In the genomic region with DNA sequence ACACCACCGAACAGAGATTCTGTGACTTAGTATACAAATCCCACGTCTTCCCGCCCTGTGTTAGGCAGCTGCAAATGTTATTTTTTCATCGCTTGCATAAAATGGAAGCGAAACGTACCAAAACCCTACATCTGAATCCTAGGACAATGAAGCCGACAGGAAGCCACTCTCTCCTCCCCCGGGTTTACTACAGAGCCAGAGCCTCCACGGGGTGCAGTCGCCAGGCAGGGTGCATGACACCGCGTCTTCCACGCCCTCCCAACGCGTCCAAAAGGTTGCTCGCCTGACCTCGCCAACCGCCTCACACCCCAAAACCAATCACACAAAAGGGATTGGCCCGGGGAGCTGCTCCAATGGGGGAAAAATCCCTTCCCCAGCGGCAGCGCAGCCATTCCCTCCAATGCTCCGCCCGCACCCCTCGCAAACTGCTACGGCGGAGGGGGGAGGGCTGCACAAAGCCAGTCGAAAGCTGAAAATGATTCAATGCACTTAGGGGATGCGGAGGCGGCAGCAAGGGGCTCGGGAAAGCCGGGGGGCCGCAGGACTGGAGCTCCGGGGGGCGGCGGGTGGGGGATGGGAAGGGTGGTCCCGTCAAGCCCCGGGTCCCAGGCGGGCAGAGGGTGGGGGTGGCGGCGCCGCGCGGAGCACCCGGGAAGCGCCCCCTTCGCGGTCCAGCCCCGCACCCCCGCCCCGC, we compare ENCODE assay signal across 1 cellular context.
A peak's percentile ranks its signal among the peaks of the same experiment; 100 is the strongest.
TF ChIP-seq lines count a peak whose summit lies in the region.

No MANE protein-coding gene starts in this region.

TF ChIP-seq in K562, 482 proteins besides CTCF, POLR2A, EP300 and RAD21 (continued from another document and continues in another):
- TF ChIP-seq ZNF121 (CRISPR knock-in tag; conservative IDR thresholded peaks at IDR 0.05) (no peak), ZBTB5 (IDR thresholded peaks at IDR 0.05) (no peak), PURB (CRISPR knock-in tag; IDR thresholded peaks at IDR 0.05; ENCODE audit: low read depth) (no peak), ESRRB (CRISPR knock-in tag; IDR thresholded peaks at IDR 0.05; ENCODE audit: borderline replicate concordance) (no peak), SMARCA4 (IDR thresholded peaks at IDR 0.05) (peak; percentile 70; the same call in 1 of the 2 replicates), HDAC3 (IDR thresholded peaks at IDR 0.05; ENCODE audit: borderline replicate concordance, partially characterized antibody) (no peak), ZNF165 (CRISPR knock-in tag; IDR thresholded peaks at IDR 0.05; ENCODE audit: borderline replicate concordance) (0 out of 2 replicates have a peak, but pooled peaks have one; percentile 19), ILF3 (IDR thresholded peaks at IDR 0.05; ENCODE audit: borderline replicate concordance) (no peak), ARID3B (CRISPR knock-in tag; IDR thresholded peaks at IDR 0.05; ENCODE audit: borderline replicate concordance) (no peak), TSHZ1 (CRISPR knock-in tag; IDR thresholded peaks at IDR 0.05) (no peak), ZNF184 (CRISPR knock-in tag; IDR thresholded peaks at IDR 0.05) (no peak), HNRNPLL (IDR thresholded peaks at IDR 0.05; ENCODE audit: low read depth, low read length, poor library complexity, severe bottlenecking) (no peak), TCF7L2 (IDR thresholded peaks at IDR 0.05; ENCODE audit: low read depth, low read length) (no peak), POLR2G (IDR thresholded peaks at IDR 0.05; ENCODE audit: low read depth, low read length) (peak; percentile 82), MEF2A (IDR thresholded peaks at IDR 0.05; ENCODE audit: control insufficient read depth, low read depth, low read length) (no peak), HEY1 (CRISPR knock-in tag; IDR thresholded peaks at IDR 0.05; ENCODE audit: borderline replicate concordance) (no peak), RUNX1 (IDR thresholded peaks at IDR 0.05; ENCODE audit: low read depth) (no peak), RNF219 (CRISPR knock-in tag; IDR thresholded peaks at IDR 0.05) (no peak), TCF7 (IDR thresholded peaks at IDR 0.05; ENCODE audit: borderline replicate concordance) (0 out of 2 replicates have a peak, but pooled peaks have one; percentile 19), ZNF766 (CRISPR knock-in tag; conservative IDR thresholded peaks at IDR 0.05) (peak; percentile 68; the same call in 1 of the 2 replicates), MYNN (IDR thresholded peaks at IDR 0.05) (no peak), MYNN (CRISPR knock-in tag; IDR thresholded peaks at IDR 0.05) (no peak), MITF (IDR thresholded peaks at IDR 0.05) (no peak), HMGN3 (IDR thresholded peaks at IDR 0.05; ENCODE audit: borderline replicate concordance, extremely low read depth, insufficient read length, low read depth, low read length) (no peak), SREBF1 (IDR thresholded peaks at IDR 0.05; ENCODE audit: borderline replicate concordance, low read depth, low read length) (no peak), ZNF436 (CRISPR knock-in tag; IDR thresholded peaks at IDR 0.05) (no peak), SIRT6 (IDR thresholded peaks at IDR 0.05; ENCODE audit: low read depth, low read length) (no peak), FOSL1 (tag; conservative IDR thresholded peaks at IDR 0.05) (no peak), ZNF75A (CRISPR knock-in tag; IDR thresholded peaks at IDR 0.05) (no peak), ZNF57 (CRISPR knock-in tag; IDR thresholded peaks at IDR 0.05) (no peak), SP1 (CRISPR knock-in tag; IDR thresholded peaks at IDR 0.05) (no peak), PTTG1 (tag; IDR thresholded peaks at IDR 0.05; ENCODE audit: low read depth) (no peak)
- TF ChIP-seq, protein P1, sequence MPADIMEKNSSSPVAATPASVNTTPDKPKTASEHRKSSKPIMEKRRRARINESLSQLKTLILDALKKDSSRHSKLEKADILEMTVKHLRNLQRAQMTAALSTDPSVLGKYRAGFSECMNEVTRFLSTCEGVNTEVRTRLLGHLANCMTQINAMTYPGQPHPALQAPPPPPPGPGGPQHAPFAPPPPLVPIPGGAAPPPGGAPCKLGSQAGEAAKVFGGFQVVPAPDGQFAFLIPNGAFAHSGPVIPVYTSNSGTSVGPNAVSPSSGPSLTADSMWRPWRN (IDR thresholded peaks at IDR 0.05; ENCODE audit: low read depth), result 0 out of 2 replicates have a peak, but pooled peaks have one; percentile 34
- TF ChIP-seq, protein P2, sequence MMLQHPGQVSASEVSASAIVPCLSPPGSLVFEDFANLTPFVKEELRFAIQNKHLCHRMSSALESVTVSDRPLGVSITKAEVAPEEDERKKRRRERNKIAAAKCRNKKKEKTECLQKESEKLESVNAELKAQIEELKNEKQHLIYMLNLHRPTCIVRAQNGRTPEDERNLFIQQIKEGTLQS (IDR thresholded peaks at IDR 0.05), result no peak
- TF ChIP-seq, protein P2 (CRISPR knock-in tag; conservative IDR thresholded peaks at IDR 0.05), result no peak
- TF ChIP-seq, protein P3, sequence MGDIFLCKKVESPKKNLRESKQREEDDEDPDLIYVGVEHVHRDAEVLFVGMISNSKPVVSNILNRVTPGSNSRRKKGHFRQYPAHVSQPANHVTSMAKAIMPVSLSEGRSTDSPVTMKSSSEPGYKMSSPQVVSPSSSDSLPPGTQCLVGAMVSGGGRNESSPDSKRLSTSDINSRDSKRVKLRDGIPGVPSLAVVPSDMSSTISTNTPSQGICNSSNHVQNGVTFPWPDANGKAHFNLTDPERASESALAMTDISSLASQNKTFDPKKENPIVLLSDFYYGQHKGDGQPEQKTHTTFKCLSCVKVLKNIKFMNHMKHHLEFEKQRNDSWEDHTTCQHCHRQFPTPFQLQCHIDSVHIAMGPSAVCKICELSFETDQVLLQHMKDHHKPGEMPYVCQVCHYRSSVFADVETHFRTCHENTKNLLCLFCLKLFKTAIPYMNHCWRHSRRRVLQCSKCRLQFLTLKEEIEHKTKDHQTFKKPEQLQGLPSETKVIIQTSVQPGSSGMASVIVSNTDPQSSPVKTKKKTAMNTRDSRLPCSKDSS (IDR thresholded peaks at IDR 0.05; ENCODE audit: low read depth, partially characterized antibody), result no peak
- TF ChIP-seq, protein P4, sequence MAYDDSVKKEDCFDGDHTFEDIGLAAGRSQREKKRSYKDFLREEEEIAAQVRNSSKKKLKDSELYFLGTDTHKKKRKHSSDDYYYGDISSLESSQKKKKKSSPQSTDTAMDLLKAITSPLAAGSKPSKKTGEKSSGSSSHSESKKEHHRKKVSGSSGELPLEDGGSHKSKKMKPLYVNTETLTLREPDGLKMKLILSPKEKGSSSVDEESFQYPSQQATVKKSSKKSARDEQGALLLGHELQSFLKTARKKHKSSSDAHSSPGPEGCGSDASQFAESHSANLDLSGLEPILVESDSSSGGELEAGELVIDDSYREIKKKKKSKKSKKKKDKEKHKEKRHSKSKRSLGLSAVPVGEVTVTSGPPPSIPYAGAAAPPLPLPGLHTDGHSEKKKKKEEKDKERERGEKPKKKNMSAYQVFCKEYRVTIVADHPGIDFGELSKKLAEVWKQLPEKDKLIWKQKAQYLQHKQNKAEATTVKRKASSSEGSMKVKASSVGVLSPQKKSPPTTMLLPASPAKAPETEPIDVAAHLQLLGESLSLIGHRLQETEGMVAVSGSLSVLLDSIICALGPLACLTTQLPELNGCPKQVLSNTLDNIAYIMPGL (CRISPR knock-in tag; IDR thresholded peaks at IDR 0.05), result no peak
- TF ChIP-seq, protein P5, sequence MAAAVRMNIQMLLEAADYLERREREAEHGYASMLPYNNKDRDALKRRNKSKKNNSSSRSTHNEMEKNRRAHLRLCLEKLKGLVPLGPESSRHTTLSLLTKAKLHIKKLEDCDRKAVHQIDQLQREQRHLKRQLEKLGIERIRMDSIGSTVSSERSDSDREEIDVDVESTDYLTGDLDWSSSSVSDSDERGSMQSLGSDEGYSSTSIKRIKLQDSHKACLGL (CRISPR knock-in tag; IDR thresholded peaks at IDR 0.05; ENCODE audit: borderline replicate concordance, poor library complexity, severe bottlenecking), result no peak
- TF ChIP-seq, protein P6, sequence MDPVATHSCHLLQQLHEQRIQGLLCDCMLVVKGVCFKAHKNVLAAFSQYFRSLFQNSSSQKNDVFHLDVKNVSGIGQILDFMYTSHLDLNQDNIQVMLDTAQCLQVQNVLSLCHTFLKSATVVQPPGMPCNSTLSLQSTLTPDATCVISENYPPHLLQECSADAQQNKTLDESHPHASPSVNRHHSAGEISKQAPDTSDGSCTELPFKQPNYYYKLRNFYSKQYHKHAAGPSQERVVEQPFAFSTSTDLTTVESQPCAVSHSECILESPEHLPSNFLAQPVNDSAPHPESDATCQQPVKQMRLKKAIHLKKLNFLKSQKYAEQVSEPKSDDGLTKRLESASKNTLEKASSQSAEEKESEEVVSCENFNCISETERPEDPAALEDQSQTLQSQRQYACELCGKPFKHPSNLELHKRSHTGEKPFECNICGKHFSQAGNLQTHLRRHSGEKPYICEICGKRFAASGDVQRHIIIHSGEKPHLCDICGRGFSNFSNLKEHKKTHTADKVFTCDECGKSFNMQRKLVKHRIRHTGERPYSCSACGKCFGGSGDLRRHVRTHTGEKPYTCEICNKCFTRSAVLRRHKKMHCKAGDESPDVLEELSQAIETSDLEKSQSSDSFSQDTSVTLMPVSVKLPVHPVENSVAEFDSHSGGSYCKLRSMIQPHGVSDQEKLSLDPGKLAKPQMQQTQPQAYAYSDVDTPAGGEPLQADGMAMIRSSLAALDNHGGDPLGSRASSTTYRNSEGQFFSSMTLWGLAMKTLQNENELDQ (CRISPR knock-in tag; IDR thresholded peaks at IDR 0.05; ENCODE audit: borderline replicate concordance), result no peak
